19 cellular contexts compared by ENCODE assay signal in genomic region chr1:242205622-242206489, GRCh38.
A peak's percentile ranks its signal among the peaks of the same experiment; 100 is the strongest.
DNase-seq lines count a peak whose midpoint lies in the region; ATAC-seq and TF ChIP-seq lines count a peak whose summit lies in the region.
"Had no signal": no experiment of that assay in that cellular context is flagged by ENCODE, and none has a peak within 500 bp of the region (broad histone marks: within the 10 kb centered on the region; RNA-seq: fewer than 3 reads in every experiment).

No MANE protein-coding gene starts in this region.

- H3K9me3 ChIP-seq in SJCRH30 (replicated peaks), result no peaks in the 10 kb centered on the region
- H3K9me3 ChIP-seq in parathyroid adenoma (ENCODE audit: control insufficient read depth, low read length), result no peaks in the 10 kb centered on the region
- H3K9me3 ChIP-seq: left lung had no signal

- H3K27ac ChIP-seq in SJCRH30 (peak overlapping the region; percentile 74), parathyroid adenoma (no peak overlapping the region)
- H3K27ac ChIP-seq: left lung had no signal

- H3K36me3 ChIP-seq in SJCRH30, result no peaks in the 10 kb centered on the region
- H3K36me3 ChIP-seq in parathyroid adenoma (ENCODE audit: control insufficient read depth, insufficient read depth, low read length), result no peaks in the 10 kb centered on the region
- H3K36me3 ChIP-seq: left lung had no signal

- H3K4me2 ChIP-seq in parathyroid adenoma (ENCODE audit: low read length), result no peak overlapping the region

- peak overlapping the region; percentile 18; the same call in 1 of the 2 replicates for H3K4me3 ChIP-seq in SJCRH30
- no peak overlapping the region for H3K4me3 ChIP-seq in fibroblast of mammary gland (ENCODE audit: control insufficient read depth, low read depth, low read length)
- no peak overlapping the region for H3K4me3 ChIP-seq in parathyroid adenoma (ENCODE audit: low read depth, low read length)
- H3K4me3 ChIP-seq: left lung had no signal

- peaks cover 26% of the 10 kb centered on the region for H3K4me1 ChIP-seq in SJCRH30
- peaks cover 2% of the 10 kb centered on the region for H3K4me1 ChIP-seq in parathyroid adenoma
- H3K4me1 ChIP-seq: left lung had no signal

- H3K27me3 ChIP-seq in SJCRH30, result no peaks in the 10 kb centered on the region
- H3K27me3 ChIP-seq in parathyroid adenoma (ENCODE audit: control insufficient read depth, insufficient read depth, low read length), result no peaks in the 10 kb centered on the region
- H3K27me3 ChIP-seq: left lung had no signal

- TF ChIP-seq CTCF in fibroblast of mammary gland (conservative IDR thresholded peaks at IDR 0.05; ENCODE audit: control insufficient read depth, insufficient read depth, low read depth, low read length) (no peak), parathyroid adenoma (IDR thresholded peaks at IDR 0.05) (no peak)

- peak in 8 of 14 donors; percentile 7 to 63 (median 26) for DNase-seq in C1 segment of cervical spinal cord (lab: John Stamatoyannopoulos, UW)
- peak; percentile 60 to 81 for DNase-seq in SJCRH30
- DNase-seq in fibroblast of mammary gland (ENCODE audit: low read depth), result peak; percentile 94
- no peak for DNase-seq in AML-193 (lab: John Stamatoyannopoulos, UW)
- no peak for DNase-seq in stimulated activated CD4-positive, alpha-beta T cell treated with anti-CD3 and anti-CD28 coated beads, Interleukin-1b, Interleukin-23, amount 100 ng/mL, for 48 hours
- DNase-seq in DMS 273 (lab: John Stamatoyannopoulos, UW; ENCODE audit: unreplicated experiment), result no peak
- DNase-seq: activated gamma-delta T cell treated with Interleukin-2 at 50 U/mL for 16 hours; central memory CD4-positive, alpha-beta T cell; DMS153; IMR-90; left lung; NCI-H1092; NCI-H226; stimulated activated naive CD8-positive, alpha-beta T cell treated with anti-CD3 and anti-CD28 coated beads, Interleukin-15, Interleukin-2, amounts not matched to agents 100 U/mL and 50 U/mL, for 24 hours; SW 1271 had no signal

- ATAC-seq in GM19452 (IDR thresholded peaks at IDR 0.05; ENCODE audit: unreplicated experiment), result no peak
- ATAC-seq: left lung; natural killer cell treated with Interleukin-12 subunit alpha and Interleukin-12 subunit beta and Interleukin-15 and Interleukin-18, amount 100 ng/mL, for 72 hours; stimulated activated naive CD8-positive, alpha-beta T cell treated with anti-CD3 and anti-CD28 coated beads, Interleukin-15, Interleukin-2, amounts not matched to agents 100 U/mL and 50 U/mL, for 24 hours; WTC11 had no signal

- H3K9ac ChIP-seq in parathyroid adenoma, result no peak overlapping the region

- H3K79me2 ChIP-seq in parathyroid adenoma, result no peaks in the 10 kb centered on the region

- H2AFZ ChIP-seq in parathyroid adenoma, result peak overlapping the region; percentile 11

Comparison
In these comparisons a context has a peak if more than half of its experiments do, and no peak if none do; other contexts are left out.
1. DNase-seq: peak in C1 segment of cervical spinal cord (8 of 14), SJCRH30 (2 of 2) and fibroblast of mammary gland (single experiment); none in AML-193 (0 of 2), stimulated activated CD4-positive, alpha-beta T cell treated with anti-CD3 and anti-CD28 coated beads, Interleukin-1b, Interleukin-23, amount 100 ng/mL, for 48 hours (single experiment) and DMS 273 (single experiment).